8 cellular contexts compared by ENCODE assay signal in the genomic region with DNA sequence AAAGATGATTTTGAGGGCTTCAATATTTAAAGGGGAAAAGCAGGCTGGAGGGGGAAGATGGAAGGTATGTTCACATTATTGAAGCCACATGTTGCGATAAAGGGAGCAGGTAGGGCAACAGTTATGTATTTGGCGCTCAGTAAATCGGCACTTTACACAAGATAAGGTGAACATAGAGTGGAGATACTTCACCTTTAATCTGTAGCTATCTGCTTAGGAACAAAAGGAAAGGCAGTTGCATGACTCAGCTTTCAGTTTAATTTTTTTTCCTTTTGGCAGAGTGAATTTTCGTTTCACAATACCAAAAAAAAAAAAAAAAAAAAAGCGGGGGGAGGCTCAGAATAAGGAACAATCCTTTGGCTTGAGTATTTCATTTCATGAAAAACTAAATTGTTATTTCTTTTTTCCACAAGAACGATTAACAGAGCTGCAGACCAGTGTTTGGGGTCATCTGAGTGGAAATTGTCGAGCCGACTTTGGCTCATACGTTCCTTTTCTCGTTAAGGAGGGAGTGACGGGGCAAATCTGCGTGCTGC. TPM values are rescaled to one million over a fixed set of nuclear protein-coding genes. Genes with fewer than 3 reads are reported as not detected.
DNase-seq lines count a peak whose midpoint lies in the region; ATAC-seq, FAIRE-seq and TF ChIP-seq lines count a peak whose summit lies in the region.

No MANE protein-coding gene starts in this region.

- H2AFZ ChIP-seq in MM.1S (ENCODE audit: low read length) (peak overlapping the region; percentile 78), K562 (ENCODE audit: low read depth, low read length) (peak overlapping the region; percentile 95)

- H3K4me3 ChIP-seq in MM.1S (ENCODE audit: low read length) (peak overlapping the region; percentile 81), K562 (peak overlapping the region; percentile 54), testis (peak overlapping the region; percentile 57 to 72)

- H3K4me2 ChIP-seq in MM.1S (ENCODE audit: low read depth, low read length) (peak overlapping the region; percentile 94), K562 (ENCODE audit: insufficient read depth, low read length) (peak overlapping the region; percentile 89)

- CTCF ChIA-PET in K562 (lab: Yijun Ruan, JAX; ENCODE audit: low intra/inter-chr PET ratio) = no interaction called here

- no peaks in the 10 kb centered on the region for H3K9me1 ChIP-seq in K562 (ENCODE audit: control insufficient read depth, insufficient read depth, low read length)

- WGBS in K562 (ENCODE audit: insufficient coverage, low coverage, missing lambda C conversion rate) = under 1% methylated on average over 11 of the region's 12 CpGs
- WGBS in testis, 2 donors = 6% methylated on average over 12 of the region's 12 CpGs

- H3K27me3 ChIP-seq in MM.1S (replicated peaks; ENCODE audit: insufficient read depth, low read length) (no peaks in the 10 kb centered on the region), K562 (ENCODE audit: control insufficient read depth in 2 of 2, insufficient read depth in 2 of 2, low read length in 2 of 2) (no peaks in the 10 kb centered on the region), testis (no peaks in the 10 kb centered on the region)

- H3K9me2 ChIP-seq in MM.1S (replicated peaks; ENCODE audit: insufficient read depth, low read length) = no peaks in the 10 kb centered on the region

- POLR2A ChIA-PET in K562 (lab: Yijun Ruan, JAX) = interaction anchor here (0.5 to 2.4 kb wide), 13 partner anchors 8 to 516 kb away, joined by 3 to 12 read pairs (median 4); no protein-coding TSS in a partner anchor

- H3K27ac ChIP-seq in MM.1S (ENCODE audit: low read length) (peak overlapping the region; percentile 94), K562 (ENCODE audit: extremely low read depth, low read depth, low read length) (peak overlapping the region; percentile 96), testis (peak overlapping the region; percentile 95)

- H3F3A ChIP-seq in MM.1S (ENCODE audit: insufficient read depth, low read length) = peaks cover 17% of the 10 kb centered on the region

- in situ Hi-C loops in K562 (cut with MboI) = no loop called here

- TF ChIP-seq EP300 in K562 (IDR thresholded peaks at IDR 0.05; ENCODE audit: low read length) = peak; percentile 78

- peaks cover 38% of the 10 kb centered on the region for H3K79me2 ChIP-seq in MM.1S (ENCODE audit: low read length)
- peaks cover 33% of the 10 kb centered on the region for H3K79me2 ChIP-seq in K562 (ENCODE audit: control insufficient read depth, insufficient read depth, low read length)

- no peak for ATAC-seq in K562
- peak; percentile 29 for ATAC-seq in left colon
- no peak for ATAC-seq in HG03135 (IDR thresholded peaks at IDR 0.05; ENCODE audit: unreplicated experiment)

- no TSS peak for BruUV-seq in K562 (replicated peaks; lab: Mats Ljungman, UMichigan)

- no peak for TF ChIP-seq RAD21 in K562 (CRISPR knock-in tag; conservative IDR thresholded peaks at IDR 0.05 in 1 of 2, IDR thresholded peaks at IDR 0.05 in 1 of 2)

- TF ChIP-seq POLR2A in K562 (conservative IDR thresholded peaks at IDR 0.05) (no peak), testis (IDR thresholded peaks at IDR 0.05) (no peak)

- TF ChIP-seq CTCF in MM.1S (IDR thresholded peaks at IDR 0.05; ENCODE audit: low read length) (no peak), K562 (IDR thresholded peaks at IDR 0.05 in 2 of 3, conservative IDR thresholded peaks at IDR 0.05 in 1 of 3; ENCODE audit: insufficient read depth in 2 of 3, low read depth in 1 of 3, low read length in 3 of 3) (no peak), testis (IDR thresholded peaks at IDR 0.05) (no peak)

- peaks cover 19% of the 10 kb centered on the region for H3K4me1 ChIP-seq in MM.1S (ENCODE audit: low read length)
- peaks cover 43% of the 10 kb centered on the region in 2 experiments for H3K4me1 ChIP-seq in K562 (replicated peaks in 1 of 2; ENCODE audit: control insufficient read depth in 2 of 2, insufficient read depth in 2 of 2, low read length in 2 of 2)
- H3K4me1 ChIP-seq in testis = peaks cover 33% of the 10 kb centered on the region

- H4K20me1 ChIP-seq in MM.1S (ENCODE audit: insufficient read depth, low read length) = no peaks in the 10 kb centered on the region
- peaks cover 4% of the 10 kb centered on the region; the same call in 1 of the 2 replicates for H4K20me1 ChIP-seq in K562 (replicated peaks; ENCODE audit: control insufficient read depth, insufficient read depth, low read length)

- peak overlapping the region; percentile 90 for H3K9ac ChIP-seq in MM.1S (ENCODE audit: low read length)
- H3K9ac ChIP-seq in K562 (ENCODE audit: insufficient read depth in 1 of 2, low read depth in 2 of 2, low read length in 2 of 2) = peak overlapping the region; percentile 86 to 96

- H3K36me3 ChIP-seq in MM.1S (replicated peaks; ENCODE audit: insufficient read depth, low read length) = no peaks in the 10 kb centered on the region
- H3K36me3 ChIP-seq in K562 (ENCODE audit: control insufficient read depth, insufficient read depth, low read length) = no peaks in the 10 kb centered on the region
- H3K36me3 ChIP-seq in testis (ENCODE audit: low read depth, missing control alignments) = no peaks in the 10 kb centered on the region

- FAIRE-seq in K562 (lab: Jason Lieb, UNC) = peak; percentile 76

- intact Hi-C loops in K562 (cut with micrococcal nuclease) = no loop called here
- intact Hi-C loops in left colon (cut with DNase I, micrococcal nuclease) = no loop called here
- intact Hi-C loops in testis (cut with DNase I; ENCODE audit: low total_unique reads) = no loop called here

- no peaks in the 10 kb centered on the region; the same call in 1 of the 2 replicates for H3K9me3 ChIP-seq in MM.1S (replicated peaks; ENCODE audit: insufficient read depth, low read length)
- peaks cover 5% of the 10 kb centered on the region for H3K9me3 ChIP-seq in K562 (replicated peaks; ENCODE audit: control insufficient read depth, insufficient read depth, low read depth, low read length)
- no peaks in the 10 kb centered on the region for H3K9me3 ChIP-seq in testis

- peak; percentile 42 for DNase-seq in NCI-H1092 treated with DMSO at 0.1 percent for 48 hours (lab: John Stamatoyannopoulos, UW)
- no peak for DNase-seq in NCI-H1092 (lab: John Stamatoyannopoulos, UW)
- DNase-seq in MM.1S = peak; percentile 52
- peak in 1 of 4 experiments; percentile 78 for DNase-seq in K562 (ENCODE audit: extremely low read depth in 1 of 4, low spot score in 3 of 4)
- DNase-seq in left colon = no peak
- no peak for DNase-seq in testis
- no peak for DNase-seq in hippocampal formation (lab: John Stamatoyannopoulos, UW)

RNA-seq across cellular contexts. Expression of a gene that starts 1.1 kb away (rescaled TPM):
- 36.8 and 53.6 TPM in 2 replicates for total RNA-seq in K562 (2011; cell fraction: chromatin; rRNA removed; ENCODE audit: low replicate concordance)
- total RNA-seq in K562 (2011; cell fraction: nucleolus; rRNA removed) = 34.5 and 34.7 TPM in 2 replicates
- total RNA-seq in K562 (2011; cell fraction: nucleoplasm; rRNA removed) = 35.6 and 48.2 TPM in 2 replicates
- total RNA-seq in K562 (2014; rRNA removed) (40.1 and 45.0 TPM in 2 replicates), K562 (2014; rRNA removed; fragmentation: Illumina TruSeq; extraction: Trizol) (18.4 and 18.6 TPM in 2 replicates), K562 (2015; rRNA removed; fragmentation: Illumina TruSeq; extraction: Trizol) (20.5 and 20.7 TPM in 2 replicates), K562 (2021) (44.3 and 54.3 TPM in 2 replicates), left colon (10 to 100 TPM; 39.9 to 44.8 TPM), testis (10 to 100 TPM; 39.2 to 46.8 TPM)
- polyA plus RNA-seq in K562 (2011; rRNA removed) (38.4 and 40.1 TPM in 2 replicates), K562 (2014; fragmentation: Illumina TruSeq; extraction: Trizol) (32.4 and 42.5 TPM in 2 replicates), K562 (2014; fragmentation: Nextera tagmentation; extraction: Ambion mirVana) (1 to 10 TPM; 2.6 to 4.1 TPM), K562 (2014; rRNA removed) (38.0 and 45.7 TPM in 2 replicates), testis (ENCODE audit: insufficient read depth, low read depth, low replicate concordance) (34.4 TPM)
- polyA plus RNA-seq in K562 (2011; cell fraction: cytosol; rRNA removed) = 36.3 and 44.9 TPM in 2 replicates
- polyA plus RNA-seq in K562 (2011; cell fraction: nucleus; rRNA removed) = 78.8 and 89.1 TPM in 2 replicates
- 27.1 and 42.6 TPM in 2 replicates for polyA plus RNA-seq in K562 (2012)
- polyA minus RNA-seq in K562 (2011; rRNA and poly(A)+ RNA removed) = 18.9 and 22.0 TPM in 2 replicates
- polyA minus RNA-seq in K562 (2011; cell fraction: cytosol; rRNA and poly(A)+ RNA removed) = 18.2 and 22.0 TPM in 2 replicates
- polyA minus RNA-seq in K562 (2011; cell fraction: nucleus; rRNA and poly(A)+ RNA removed) = 18.6 and 21.1 TPM in 2 replicates

Comparison
In these comparisons a context has a peak if more than half of its experiments do, and no peak if none do; other contexts are left out.
1. DNase-seq: peak in NCI-H1092 treated with DMSO at 0.1 percent for 48 hours (single experiment) and MM.1S (single experiment); none in NCI-H1092 (single experiment), left colon (0 of 2), testis (single experiment) and hippocampal formation (0 of 2).
2. Peak in every context shown above with its lines, with median percentiles within 50 percentile points of each other: H3K27ac ChIP-seq and H3K4me3 ChIP-seq.